In the genomic region with DNA sequence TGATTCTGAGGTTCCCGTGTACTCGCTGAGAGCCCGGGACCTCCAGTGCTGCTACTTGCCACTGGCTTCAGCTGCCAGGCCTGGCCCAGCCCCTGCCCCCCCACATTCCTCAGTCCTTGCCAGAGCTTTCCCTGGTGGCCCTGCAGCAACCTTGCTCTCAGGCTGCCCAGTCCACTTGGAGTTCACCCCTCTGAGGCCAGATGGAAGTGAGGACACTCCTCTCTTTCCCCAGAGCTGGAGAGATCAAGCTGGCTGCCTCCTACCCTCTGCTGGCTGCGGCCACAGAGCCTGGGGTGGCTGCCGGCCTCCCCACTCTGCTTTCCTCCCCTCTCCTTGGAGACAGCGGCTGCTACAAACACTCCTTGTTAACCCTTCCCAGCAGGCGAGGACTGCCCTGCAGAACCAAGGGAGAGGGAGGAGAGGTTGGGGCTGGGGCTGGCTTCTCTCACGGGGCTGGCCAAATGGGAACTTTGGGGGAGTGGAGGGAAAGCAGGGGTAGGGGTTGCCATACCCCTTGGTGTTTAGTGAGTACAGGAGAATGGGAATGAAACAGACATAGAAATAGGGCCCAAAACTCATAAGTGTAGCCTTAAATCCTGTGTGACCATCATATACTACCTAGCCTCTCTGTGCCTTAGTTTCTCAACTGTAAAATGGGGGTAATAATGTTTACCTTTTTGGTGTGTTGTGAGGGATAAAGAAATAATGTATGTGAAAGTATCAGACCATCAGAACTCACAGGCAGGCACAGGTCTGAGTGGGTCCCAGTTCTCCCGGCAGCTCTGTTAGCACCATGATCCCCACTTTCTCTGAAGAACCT, we compare ENCODE assay signal across 2 cellular contexts.
A peak's percentile ranks its signal among the peaks of the same experiment; 100 is the strongest.
TF ChIP-seq lines count a peak whose summit lies in the region.

A gene (minus strand): TSS at position 295 of the 820 bp plus-strand sequence. CDS start 389 bp downstream, outside the sequence.

TF ChIP-seq in HepG2, 621 proteins besides CTCF, POLR2A, EP300 and RAD21:
- TF ChIP-seq, protein P1, sequence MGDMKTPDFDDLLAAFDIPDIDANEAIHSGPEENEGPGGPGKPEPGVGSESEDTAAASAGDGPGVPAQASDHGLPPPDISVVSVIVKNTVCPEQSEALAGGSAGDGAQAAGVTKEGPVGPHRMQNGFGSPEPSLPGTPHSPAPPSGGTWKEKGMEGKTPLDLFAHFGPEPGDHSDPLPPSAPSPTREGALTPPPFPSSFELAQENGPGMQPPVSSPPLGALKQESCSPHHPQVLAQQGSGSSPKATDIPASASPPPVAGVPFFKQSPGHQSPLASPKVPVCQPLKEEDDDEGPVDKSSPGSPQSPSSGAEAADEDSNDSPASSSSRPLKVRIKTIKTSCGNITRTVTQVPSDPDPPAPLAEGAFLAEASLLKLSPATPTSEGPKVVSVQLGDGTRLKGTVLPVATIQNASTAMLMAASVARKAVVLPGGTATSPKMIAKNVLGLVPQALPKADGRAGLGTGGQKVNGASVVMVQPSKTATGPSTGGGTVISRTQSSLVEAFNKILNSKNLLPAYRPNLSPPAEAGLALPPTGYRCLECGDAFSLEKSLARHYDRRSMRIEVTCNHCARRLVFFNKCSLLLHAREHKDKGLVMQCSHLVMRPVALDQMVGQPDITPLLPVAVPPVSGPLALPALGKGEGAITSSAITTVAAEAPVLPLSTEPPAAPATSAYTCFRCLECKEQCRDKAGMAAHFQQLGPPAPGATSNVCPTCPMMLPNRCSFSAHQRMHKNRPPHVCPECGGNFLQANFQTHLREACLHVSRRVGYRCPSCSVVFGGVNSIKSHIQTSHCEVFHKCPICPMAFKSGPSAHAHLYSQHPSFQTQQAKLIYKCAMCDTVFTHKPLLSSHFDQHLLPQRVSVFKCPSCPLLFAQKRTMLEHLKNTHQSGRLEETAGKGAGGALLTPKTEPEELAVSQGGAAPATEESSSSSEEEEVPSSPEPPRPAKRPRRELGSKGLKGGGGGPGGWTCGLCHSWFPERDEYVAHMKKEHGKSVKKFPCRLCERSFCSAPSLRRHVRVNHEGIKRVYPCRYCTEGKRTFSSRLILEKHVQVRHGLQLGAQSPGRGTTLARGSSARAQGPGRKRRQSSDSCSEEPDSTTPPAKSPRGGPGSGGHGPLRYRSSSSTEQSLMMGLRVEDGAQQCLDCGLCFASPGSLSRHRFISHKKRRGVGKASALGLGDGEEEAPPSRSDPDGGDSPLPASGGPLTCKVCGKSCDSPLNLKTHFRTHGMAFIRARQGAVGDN (CRISPR knock-in tag; IDR thresholded peaks at IDR 0.05), result peak; percentile 32
- TF ChIP-seq, protein P2, sequence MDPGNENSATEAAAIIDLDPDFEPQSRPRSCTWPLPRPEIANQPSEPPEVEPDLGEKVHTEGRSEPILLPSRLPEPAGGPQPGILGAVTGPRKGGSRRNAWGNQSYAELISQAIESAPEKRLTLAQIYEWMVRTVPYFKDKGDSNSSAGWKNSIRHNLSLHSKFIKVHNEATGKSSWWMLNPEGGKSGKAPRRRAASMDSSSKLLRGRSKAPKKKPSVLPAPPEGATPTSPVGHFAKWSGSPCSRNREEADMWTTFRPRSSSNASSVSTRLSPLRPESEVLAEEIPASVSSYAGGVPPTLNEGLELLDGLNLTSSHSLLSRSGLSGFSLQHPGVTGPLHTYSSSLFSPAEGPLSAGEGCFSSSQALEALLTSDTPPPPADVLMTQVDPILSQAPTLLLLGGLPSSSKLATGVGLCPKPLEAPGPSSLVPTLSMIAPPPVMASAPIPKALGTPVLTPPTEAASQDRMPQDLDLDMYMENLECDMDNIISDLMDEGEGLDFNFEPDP (CRISPR knock-in tag; conservative IDR thresholded peaks at IDR 0.05), result no peak

TF ChIP-seq in SK-N-SH, 30 proteins besides CTCF, POLR2A, EP300 and RAD21:
- no peak for TF ChIP-seq FOXJ3 (CRISPR knock-in tag; IDR thresholded peaks at IDR 0.05)
